ENCODE assay signal across 10 cellular contexts in the genomic region with DNA sequence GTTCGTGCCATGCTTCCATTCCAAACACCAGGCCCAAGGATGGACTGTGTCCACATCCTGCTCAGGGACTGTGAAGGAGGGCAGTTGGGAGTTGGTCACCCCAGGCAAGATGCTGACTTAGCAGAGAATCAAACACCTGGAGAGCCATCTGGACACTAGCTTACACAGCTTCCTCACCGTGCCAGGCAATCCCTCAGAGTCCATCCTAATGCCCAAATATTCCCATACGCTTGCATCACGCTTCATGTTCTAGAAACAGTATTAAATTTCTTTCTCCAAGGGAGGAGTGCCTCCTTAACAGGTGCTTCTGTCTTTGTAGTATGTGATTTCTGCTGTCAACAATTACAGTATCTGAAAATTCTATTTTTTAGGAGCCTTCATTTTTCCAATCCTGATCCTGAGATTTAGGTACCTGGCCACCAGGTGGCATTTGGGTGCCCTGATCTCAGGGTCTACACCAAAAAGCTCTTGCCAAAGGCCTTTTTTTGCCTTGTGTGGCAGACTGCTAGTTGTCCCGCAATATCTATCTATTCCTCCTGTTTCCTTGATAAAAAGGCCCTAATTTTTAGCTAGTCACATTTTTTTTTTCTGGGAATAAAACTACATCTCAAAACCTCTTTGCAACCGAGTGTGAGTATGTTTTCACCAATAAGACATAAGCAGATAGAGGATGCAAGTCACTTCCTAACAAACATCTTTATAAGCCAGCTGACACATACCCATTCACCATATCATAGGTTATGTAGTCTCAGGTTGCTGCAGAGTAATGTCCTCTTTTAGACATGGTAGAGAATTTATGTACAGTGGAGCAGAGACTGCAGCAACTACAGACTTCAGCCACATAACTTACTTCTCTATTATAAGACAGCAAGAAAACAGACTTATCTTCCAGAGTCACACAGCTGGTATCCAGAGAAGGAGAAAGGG.
DNase-seq lines count a peak whose midpoint lies in the region; ATAC-seq and TF ChIP-seq lines count a peak whose summit lies in the region.
"Had no signal": no experiment of that assay in that cellular context is flagged by ENCODE, and none has a peak within 500 bp of the region (broad histone marks: within the 10 kb centered on the region; RNA-seq: fewer than 3 reads in every experiment).

No MANE protein-coding gene starts in this region.

- H3K4me1 Mint-ChIP-seq in activated naive CD4-positive, alpha-beta T cell treated with anti-CD3 and anti-CD28 coated beads for 36 hours (ENCODE audit: low read depth): no peaks in the 10 kb centered on the region
- H3K4me1 Mint-ChIP-seq in activated T-helper 2 cell treated with anti-CD3 and anti-CD28 coated beads, Interferon-gamma antibody, Interleukin-2, Interleukin-4, amounts not matched to agents 10 μg/mL and 5 μg/mL and 100 μg/mL, durations not matched to agents 14 hours and 24 hours and 36 hours (ENCODE audit: low read depth): no peaks in the 10 kb centered on the region

- ATAC-seq in activated naive CD4-positive, alpha-beta T cell treated with anti-CD3 and anti-CD28 coated beads, Interleukin-2, amount 50 U/mL, for 72 hours: no peak
- ATAC-seq in left ventricle myocardium superior: no peak

- intact Hi-C loops in activated naive CD4-positive, alpha-beta T cell treated with anti-CD3 and anti-CD28 coated beads for 36 hours (cut with micrococcal nuclease): loop anchor here (1.0 kb wide), 1 partner anchor 85 kb away; a partner anchor contains a TSS
- intact Hi-C loops in OCI-LY7 (cut with micrococcal nuclease; ENCODE audit: unreplicated experiment): loop anchor here (5.0 kb wide), 1 partner anchor 84 kb away; a partner anchor contains a TSS
- intact Hi-C loops in testis (cut with DNase I; ENCODE audit: low total_unique reads): no loop called here
- intact Hi-C loops in activated T-helper 2 cell treated with anti-CD3 and anti-CD28 coated beads, Interferon-gamma antibody, Interleukin-2, Interleukin-4, amounts not matched to agents 10 μg/mL and 5 μg/mL and 100 μg/mL, durations not matched to agents 14 hours and 24 hours and 36 hours (cut with micrococcal nuclease): no loop called here
- intact Hi-C loops in left ventricle myocardium superior (cut with micrococcal nuclease): no loop called here

- H3K9me2 ChIP-seq in OCI-LY7 (ENCODE audit: insufficient read depth, low read length): no peaks in the 10 kb centered on the region

- H3K4me1 ChIP-seq in OCI-LY7 (ENCODE audit: insufficient read depth, low read length, poor library complexity, severe bottlenecking): no peaks in the 10 kb centered on the region
- no peaks in the 10 kb centered on the region for H3K4me1 ChIP-seq in testis

- H3K4me2 ChIP-seq in OCI-LY7 (ENCODE audit: low read length): no peak overlapping the region

- H3K79me2 ChIP-seq in OCI-LY7 (ENCODE audit: insufficient read depth, low read depth, low read length): no peaks in the 10 kb centered on the region

- no peaks in the 10 kb centered on the region for H3K9me3 ChIP-seq in OCI-LY7 (ENCODE audit: low read length)
- H3K9me3 ChIP-seq in testis: no peaks in the 10 kb centered on the region

- BruUV-seq in OCI-LY7 (replicated peaks; lab: Mats Ljungman, UMichigan): no TSS peak

- no peak overlapping the region for H2AFZ ChIP-seq in OCI-LY7 (ENCODE audit: low read length)

- peaks cover 32% of the 10 kb centered on the region for H3K36me3 Mint-ChIP-seq in activated naive CD4-positive, alpha-beta T cell treated with anti-CD3 and anti-CD28 coated beads for 36 hours (ENCODE audit: low read depth)
- H3K36me3 Mint-ChIP-seq in activated naive CD4-positive, alpha-beta T cell treated with anti-CD3 and anti-CD28 coated beads, Interleukin-2, amount 50 U/mL, for 72 hours: peaks cover 10 to 11% of the 10 kb centered on the region in 2 donors
- H3K36me3 Mint-ChIP-seq in activated T-helper 2 cell treated with anti-CD3 and anti-CD28 coated beads, Interferon-gamma antibody, Interleukin-2, Interleukin-4, amounts not matched to agents 10 μg/mL and 5 μg/mL and 100 μg/mL, durations not matched to agents 14 hours and 24 hours and 36 hours (ENCODE audit: low read depth): peaks cover 45% of the 10 kb centered on the region

- TF ChIP-seq CTCF in OCI-LY7 (conservative IDR thresholded peaks at IDR 0.05; ENCODE audit: low read length) (peak; percentile 69), fibroblast of pulmonary artery (IDR thresholded peaks at IDR 0.05; ENCODE audit: low read length, missing control alignments) (peak; percentile 46), testis (IDR thresholded peaks at IDR 0.05) (peak; percentile 24 to 34 (median 29))

- 89 to 91% methylated on average over 6 of the region's 6 CpGs for WGBS in testis, 2 donors

- no peaks in the 10 kb centered on the region for H3K27me3 Mint-ChIP-seq in activated naive CD4-positive, alpha-beta T cell treated with anti-CD3 and anti-CD28 coated beads for 36 hours (ENCODE audit: low read depth)
- no peaks in the 10 kb centered on the region for H3K27me3 Mint-ChIP-seq in activated T-helper 2 cell treated with anti-CD3 and anti-CD28 coated beads, Interferon-gamma antibody, Interleukin-2, Interleukin-4, amounts not matched to agents 10 μg/mL and 5 μg/mL and 100 μg/mL, durations not matched to agents 14 hours and 24 hours and 36 hours (ENCODE audit: low read depth)

- no peak overlapping the region for H3K27ac ChIP-seq in OCI-LY7 (ENCODE audit: low read depth, low read length, poor library complexity, severe bottlenecking)
- H3K27ac ChIP-seq in testis: no peak overlapping the region

- H3K27me3 ChIP-seq in testis: no peaks in the 10 kb centered on the region

- H3K4me3 Mint-ChIP-seq in activated naive CD4-positive, alpha-beta T cell treated with anti-CD3 and anti-CD28 coated beads for 36 hours: no peak overlapping the region
- H3K4me3 Mint-ChIP-seq in activated T-helper 2 cell treated with anti-CD3 and anti-CD28 coated beads, Interferon-gamma antibody, Interleukin-2, Interleukin-4, amounts not matched to agents 10 μg/mL and 5 μg/mL and 100 μg/mL, durations not matched to agents 14 hours and 24 hours and 36 hours (ENCODE audit: low read depth): no peak overlapping the region

- no peak overlapping the region for H3K27ac Mint-ChIP-seq in activated naive CD4-positive, alpha-beta T cell treated with anti-CD3 and anti-CD28 coated beads for 36 hours
- peak overlapping the region in 1 of 2 donors; percentile 30 for H3K27ac Mint-ChIP-seq in activated naive CD4-positive, alpha-beta T cell treated with anti-CD3 and anti-CD28 coated beads, Interleukin-2, amount 50 U/mL, for 72 hours
- no peak overlapping the region for H3K27ac Mint-ChIP-seq in activated T-helper 2 cell treated with anti-CD3 and anti-CD28 coated beads, Interferon-gamma antibody, Interleukin-2, Interleukin-4, amounts not matched to agents 10 μg/mL and 5 μg/mL and 100 μg/mL, durations not matched to agents 14 hours and 24 hours and 36 hours

- CTCF ChIA-PET in activated naive CD4-positive, alpha-beta T cell treated with anti-CD3 and anti-CD28 coated beads for 36 hours (lab: Charles Lee): interaction anchor here (0.7 to 1.2 kb wide), 4 partner anchors 11 to 232 kb away, joined by 3 to 4 read pairs (median 3); a partner anchor contains a TSS
- CTCF ChIA-PET in OCI-LY7 (lab: Charles Lee; ENCODE audit: unreplicated experiment): interaction anchor here (0.6 kb wide), 1 partner anchor 14 kb away, joined by 3 read pairs; no protein-coding TSS in a partner anchor

- POLR2A ChIA-PET in OCI-LY7 (lab: Charles Lee): interaction anchor here (0.6 to 0.7 kb wide), 2 partner anchors 64 to 910 kb away, joined by 5 to 7 read pairs; no protein-coding TSS in a partner anchor

- H4K20me1 ChIP-seq in OCI-LY7 (ENCODE audit: insufficient read depth, low read length): no peaks in the 10 kb centered on the region

- H3K4me3 ChIP-seq in OCI-LY7 (ENCODE audit: low read depth, low read length, poor library complexity, severe bottlenecking) (no peak overlapping the region), fibroblast of pulmonary artery (replicated peaks; ENCODE audit: low read depth, low read length) (no peak overlapping the region), testis (no peak overlapping the region)

- peak; percentile 7 for DNase-seq in activated naive CD4-positive, alpha-beta T cell treated with anti-CD3 and anti-CD28 coated beads for 36 hours
- no peak for DNase-seq in activated naive CD4-positive, alpha-beta T cell treated with anti-CD3 and anti-CD28 coated beads, Interleukin-2, amount 50 U/mL, for 72 hours (ENCODE audit: low spot score in 2 of 2)
- DNase-seq in OCI-LY7 (ENCODE audit: low spot score): peak; percentile 22
- DNase-seq in fibroblast of pulmonary artery (ENCODE audit: low read depth): peak; percentile 33
- DNase-seq in testis: peak; percentile 28
- no peak for DNase-seq in activated T-helper 2 cell treated with anti-CD3 and anti-CD28 coated beads, Interferon-gamma antibody, Interleukin-2, Interleukin-4, amounts not matched to agents 10 μg/mL and 5 μg/mL and 100 μg/mL, durations not matched to agents 14 hours and 24 hours and 36 hours (ENCODE audit: low spot score)
- DNase-seq in activated CD4-positive, CD25-positive, alpha-beta regulatory T cell treated with anti-CD3 and anti-CD28 coated beads, Interleukin-2, amount 50 U/mL, for 72 hours: no peak
- no peak for DNase-seq in left ventricle myocardium superior
- DNase-seq: activated T-cell treated with anti-CD3 and anti-CD28 coated beads for 4 hours, hippocampal formation had no signal

- H3K9me3 Mint-ChIP-seq in activated naive CD4-positive, alpha-beta T cell treated with anti-CD3 and anti-CD28 coated beads for 36 hours: no peaks in the 10 kb centered on the region
- H3K9me3 Mint-ChIP-seq in activated naive CD4-positive, alpha-beta T cell treated with anti-CD3 and anti-CD28 coated beads, Interleukin-2, amount 50 U/mL, for 72 hours: no peaks in the 10 kb centered on the region
- no peaks in the 10 kb centered on the region for H3K9me3 Mint-ChIP-seq in activated T-helper 2 cell treated with anti-CD3 and anti-CD28 coated beads, Interferon-gamma antibody, Interleukin-2, Interleukin-4, amounts not matched to agents 10 μg/mL and 5 μg/mL and 100 μg/mL, durations not matched to agents 14 hours and 24 hours and 36 hours

- peaks cover 12% of the 10 kb centered on the region; the same call in 1 of the 2 replicates for H3K36me3 ChIP-seq in OCI-LY7 (ENCODE audit: insufficient read depth, low read length)
- no peaks in the 10 kb centered on the region for H3K36me3 ChIP-seq in testis (ENCODE audit: low read depth, missing control alignments)

- TF ChIP-seq POLR2A in testis (IDR thresholded peaks at IDR 0.05): no peak

Comparison
In these comparisons a context has a peak if more than half of its experiments do, and no peak if none do; other contexts are left out.
1. DNase-seq: peak in activated naive CD4-positive, alpha-beta T cell treated with anti-CD3 and anti-CD28 coated beads for 36 hours (single experiment), OCI-LY7 (single experiment), fibroblast of pulmonary artery (single experiment) and testis (single experiment); none in activated naive CD4-positive, alpha-beta T cell treated with anti-CD3 and anti-CD28 coated beads, Interleukin-2, amount 50 U/mL, for 72 hours (0 of 2), activated T-helper 2 cell treated with anti-CD3 and anti-CD28 coated beads, Interferon-gamma antibody, Interleukin-2, Interleukin-4, amounts not matched to agents 10 μg/mL and 5 μg/mL and 100 μg/mL, durations not matched to agents 14 hours and 24 hours and 36 hours (single experiment), activated CD4-positive, CD25-positive, alpha-beta regulatory T cell treated with anti-CD3 and anti-CD28 coated beads, Interleukin-2, amount 50 U/mL, for 72 hours (single experiment) and left ventricle myocardium superior (single experiment).
2. intact Hi-C loops: an anchor here in activated naive CD4-positive, alpha-beta T cell treated with anti-CD3 and anti-CD28 coated beads for 36 hours (1.0 kb wide) and OCI-LY7 (5.0 kb wide); none called in testis, activated T-helper 2 cell treated with anti-CD3 and anti-CD28 coated beads, Interferon-gamma antibody, Interleukin-2, Interleukin-4, amounts not matched to agents 10 μg/mL and 5 μg/mL and 100 μg/mL, durations not matched to agents 14 hours and 24 hours and 36 hours and left ventricle myocardium superior.
3. Peak in every context shown above with its lines, with median percentiles within 50 percentile points of each other: CTCF ChIP-seq.